ENCODE assay signal across 13 cellular contexts in the genomic region with DNA sequence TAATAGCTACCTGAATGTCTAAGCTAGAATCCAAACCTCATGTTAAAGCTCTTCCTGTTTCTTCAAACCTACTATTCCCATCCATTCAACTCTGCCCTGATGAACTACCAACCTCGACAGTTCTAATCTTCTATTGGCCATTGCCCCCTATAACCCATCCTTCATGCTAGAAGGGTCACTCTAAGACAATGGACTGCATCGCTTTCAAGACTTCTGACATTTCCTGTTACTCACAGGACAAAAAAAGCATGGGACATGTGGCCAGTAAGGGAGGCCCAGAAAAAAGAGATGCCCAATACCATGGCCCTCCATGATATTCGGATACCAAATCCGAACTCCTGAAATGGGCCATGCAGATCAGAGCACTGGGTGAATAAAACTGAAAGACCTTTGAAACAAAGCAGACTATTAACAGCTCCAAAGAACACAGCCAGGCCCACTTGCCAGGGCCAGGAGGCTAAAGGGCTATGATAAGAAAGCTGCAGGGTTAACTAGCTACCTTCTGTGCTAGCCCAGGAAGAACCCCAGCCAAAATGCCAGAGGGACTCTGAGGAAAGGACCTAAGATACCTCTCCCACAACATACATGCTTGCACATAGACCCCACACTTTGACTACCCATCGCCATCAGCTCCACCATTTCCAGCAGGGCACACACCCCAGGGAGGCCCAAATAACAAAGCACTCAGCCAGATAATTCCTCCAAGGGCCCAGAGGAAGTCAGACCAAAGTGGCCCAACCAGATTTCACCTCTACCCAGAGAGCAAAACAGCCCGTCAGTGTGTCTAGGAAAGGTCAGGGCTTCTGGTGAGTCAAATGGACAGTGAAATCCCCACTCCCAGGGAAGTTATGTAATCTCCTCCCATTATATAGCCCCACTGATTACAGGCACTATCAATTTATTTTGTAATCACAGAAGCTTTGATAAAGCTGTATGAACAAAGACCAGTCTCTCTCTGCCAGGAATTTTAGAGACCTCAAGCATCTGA. TPM values are rescaled to one million over a fixed set of nuclear protein-coding genes. Genes with fewer than 3 reads are reported as not detected.
A peak's percentile ranks its signal among the peaks of the same experiment; 100 is the strongest.
DNase-seq lines count a peak whose midpoint lies in the region; ATAC-seq and TF ChIP-seq lines count a peak whose summit lies in the region.
"Had no signal": no experiment of that assay in that cellular context is flagged by ENCODE, and none has a peak within 500 bp of the region (broad histone marks: within the 10 kb centered on the region; RNA-seq: fewer than 3 reads in every experiment).

No MANE protein-coding gene starts in this region.

- DNase-seq in HCT116 (ENCODE audit: low read depth, low spot score) (no peak), WTC11 (ENCODE audit: low spot score) (no peak), fibroblast of villous mesenchyme (ENCODE audit: low read depth) (peak; percentile 54), renal cortical epithelial cell (ENCODE audit: low read depth) (peak; percentile 37), DMS153 treated with DMSO at 0.1 percent for 48 hours (lab: John Stamatoyannopoulos, UW; ENCODE audit: unreplicated experiment) (no peak)
- DNase-seq: amniotic stem cell; C1 segment of cervical spinal cord; cortex of kidney; NCI-H510A; stimulated activated CD4-positive, alpha-beta T cell treated with anti-CD3 and anti-CD28 coated beads, Interleukin-2, amount 100 ng/mL, for 24 hours; T1000 had no signal

- no peaks in the 10 kb centered on the region for H3K9me3 Mint-ChIP-seq in WTC11

- H3K27me3 ChIP-seq in HCT116 (ENCODE audit: insufficient read depth, low read length) = no peaks in the 10 kb centered on the region

- H3K4me3 Mint-ChIP-seq in WTC11 = peak overlapping the region; percentile 93

- no peaks in the 10 kb centered on the region for H4K20me1 ChIP-seq in HCT116 (ENCODE audit: insufficient read depth)

- H3K9me3 ChIP-seq in HCT116 (ENCODE audit: control insufficient read depth in 1 of 2, insufficient read depth in 1 of 2, low read depth in 1 of 2, low read length in 2 of 2) = no peaks in the 10 kb centered on the region

- no peaks in the 10 kb centered on the region; the same call in 1 of the 2 replicates for H3K9me2 ChIP-seq in HCT116 (ENCODE audit: insufficient read depth)

- no peak overlapping the region for H2AFZ ChIP-seq in HCT116 (ENCODE audit: low read depth, low read length, poor library complexity, severe bottlenecking)

- no peaks in the 10 kb centered on the region for H3K36me3 Mint-ChIP-seq in WTC11

- peak overlapping the region in 1 of 2 experiments; percentile 30; a peak in 2 of 4 replicates for H3K4me3 ChIP-seq in HCT116 (replicated peaks in 1 of 2; ENCODE audit: low read depth in 1 of 2, low read length in 2 of 2)
- H3K4me3 ChIP-seq in fibroblast of villous mesenchyme (ENCODE audit: low read depth, low read length) = no peak overlapping the region

- H3K27me3 Mint-ChIP-seq in WTC11 (ENCODE audit: low read depth) = no peaks in the 10 kb centered on the region

- H3K4me1 Mint-ChIP-seq in WTC11 = peaks cover 72% of the 10 kb centered on the region

- POLR2A ChIA-PET in HCT116 (lab: Charles Lee) = interaction anchor here (1.6 kb wide), 1 partner anchor 12 kb away, joined by 3 read pairs; no protein-coding TSS in a partner anchor
- POLR2A ChIA-PET in WTC11 (lab: Charles Lee) = interaction anchor here (0.6 kb wide), 1 partner anchor 229 kb away, joined by 3 read pairs; no protein-coding TSS in a partner anchor

- ATAC-seq in HCT116 (no peak), WTC11 (no peak), GM18867 (IDR thresholded peaks at IDR 0.05; ENCODE audit: unreplicated experiment) (no peak), HG03135 (IDR thresholded peaks at IDR 0.05; ENCODE audit: unreplicated experiment) (no peak)

- no peaks in the 10 kb centered on the region for H3K36me3 ChIP-seq in HCT116 (ENCODE audit: control insufficient read depth in 1 of 2, insufficient read depth in 2 of 2, low read length in 2 of 2)

- no peak for TF ChIP-seq POLR2A in HCT116 (IDR thresholded peaks at IDR 0.05; ENCODE audit: borderline replicate concordance, extremely low read depth, insufficient read depth, insufficient read length)

- peak overlapping the region; percentile 37 for H3K9ac ChIP-seq in HCT116 (ENCODE audit: low read length)

- TF ChIP-seq RAD21 in HCT116 (IDR thresholded peaks at IDR 0.05; ENCODE audit: low read depth) = no peak

- peaks cover 24 to 63% of the 10 kb centered on the region in 2 experiments for H3K4me1 ChIP-seq in HCT116 (ENCODE audit: control insufficient read depth in 1 of 2, insufficient read depth in 2 of 2, low read length in 2 of 2)

- peak overlapping the region; percentile 71 for H3K4me2 ChIP-seq in HCT116 (ENCODE audit: low read length)

- BruUV-seq in HCT116 (replicated peaks; lab: Mats Ljungman, UMichigan) = no TSS peak

- intact Hi-C loops in HCT116 (cut with micrococcal nuclease) = no loop called here

- CTCF ChIA-PET in HCT116 (lab: Charles Lee) (no interaction called here), WTC11 (lab: Charles Lee) (interaction anchor here (1.0 to 2.9 kb wide), 8 partner anchors 10 to 340 kb away, joined by 3 to 9 read pairs (median 5); partner anchors contain the start of gene TRAPPC8)

- H3K27ac Mint-ChIP-seq in WTC11 = peak overlapping the region; percentile 44

- TF ChIP-seq CTCF in HCT116 (IDR thresholded peaks at IDR 0.05 in 2 of 3, conservative IDR thresholded peaks at IDR 0.05 in 1 of 3; ENCODE audit: borderline replicate concordance in 1 of 3, insufficient read depth in 1 of 3, low read depth in 2 of 3, low read length in 2 of 3) = no peak
- TF ChIP-seq CTCF in WTC11 (IDR thresholded peaks at IDR 0.05) = no peak
- no peak for TF ChIP-seq CTCF in fibroblast of villous mesenchyme (IDR thresholded peaks at IDR 0.05; ENCODE audit: insufficient read depth, low read depth, low read length)

- peak overlapping the region; percentile 75 for H3K27ac ChIP-seq in HCT116 (ENCODE audit: low read depth, low read length)

- H3K79me2 ChIP-seq in HCT116 (ENCODE audit: insufficient read depth, low read length) = peaks cover 28% of the 10 kb centered on the region

- RAD21 ChIA-PET in HCT116 (lab: Charles Lee; ENCODE audit: low non-redundant PET in 1 of 2, low total read pairs in 2 of 2, uncharacterized antibody in 2 of 2, unreplicated experiment in 2 of 2) = no interaction called here

TF ChIP-seq in HCT116, 20 proteins besides CTCF, POLR2A, EP300 and RAD21:
- TF ChIP-seq CEBPB (IDR thresholded peaks at IDR 0.05; ENCODE audit: low read depth) (peak; percentile 51; the same call in 1 of the 2 replicates), EZH2 (IDR thresholded peaks at IDR 0.05) (no peak)

TF ChIP-seq in WTC11, 78 proteins besides CTCF, POLR2A, EP300 and RAD21:
- peak; percentile 22; the same call in 1 of the 2 replicates for TF ChIP-seq ZNF423 (CRISPR knock-in tag; IDR thresholded peaks at IDR 0.05)
- TF ChIP-seq RELA (CRISPR knock-in tag; IDR thresholded peaks at IDR 0.05; ENCODE audit: borderline replicate concordance) = no peak

RNA-seq across cellular contexts. Expression of gene B4GALT6, which starts 4.3 kb away (rescaled TPM):
- total RNA-seq in HCT116 (2021; ENCODE audit: unreplicated experiment) = 16.1 TPM
- 4.8 and 5.7 TPM in 2 replicates for polyA plus RNA-seq in HCT116 (2012)
- 50.6 to 56.6 TPM (median 50.8 TPM) in 3 replicates for total RNA-seq in WTC11 (2021)
- 2.9 and 8.6 TPM in 2 replicates for total RNA-seq in fibroblast of villous mesenchyme
- total RNA-seq in renal cortical epithelial cell = 6.4 and 6.9 TPM in 2 replicates

Comparison
In these comparisons a context has a peak if more than half of its experiments do, and no peak if none do; other contexts are left out.
1. DNase-seq: peak in fibroblast of villous mesenchyme (single experiment) and renal cortical epithelial cell (single experiment); none in HCT116 (single experiment), WTC11 (single experiment) and DMS153 treated with DMSO at 0.1 percent for 48 hours (single experiment).